In the genomic region with DNA sequence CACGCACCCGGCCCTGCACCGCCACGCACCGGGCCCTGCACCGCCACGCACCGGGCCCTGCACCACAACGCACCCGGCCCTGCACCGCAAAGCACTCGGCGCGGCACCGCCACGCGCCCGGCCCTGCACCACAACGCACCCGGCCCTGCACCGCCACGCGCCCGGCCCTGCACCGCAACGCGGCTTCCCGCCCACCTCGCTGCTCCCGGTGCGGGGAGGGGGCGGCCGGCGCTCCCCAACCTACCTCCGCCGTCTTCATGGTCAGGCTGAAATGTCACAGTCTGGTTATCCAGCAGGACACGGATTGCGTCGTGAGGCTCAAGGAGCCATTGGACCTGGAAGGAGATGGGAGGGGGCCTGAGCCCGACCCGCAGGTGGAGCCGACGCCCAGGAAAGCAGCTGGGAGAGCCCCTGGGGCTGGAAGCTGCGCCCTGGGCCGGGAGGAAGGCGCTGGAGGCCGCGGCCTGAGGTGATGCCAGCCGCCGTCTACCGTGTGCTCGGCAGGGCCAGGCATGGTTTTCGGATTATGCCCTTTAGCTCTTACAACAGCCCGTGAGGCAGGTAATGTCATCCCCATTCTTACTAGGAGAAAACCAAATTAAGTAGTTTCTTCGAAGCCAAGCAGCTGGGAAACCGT, we compare ENCODE assay signal across 22 cellular contexts. TPM values are rescaled to one million over a fixed set of nuclear protein-coding genes. Genes with fewer than 3 reads are reported as not detected.
DNase-seq lines count a peak whose midpoint lies in the region; ATAC-seq, FAIRE-seq and TF ChIP-seq lines count a peak whose summit lies in the region.
"Had no signal": no experiment of that assay in that cellular context is flagged by ENCODE, and none has a peak within 500 bp of the region (broad histone marks: within the 10 kb centered on the region; RNA-seq: fewer than 3 reads in every experiment).

No MANE protein-coding gene starts in this region.

- CTCF ChIA-PET in SK-N-SH (lab: Yijun Ruan, JAX): interaction anchor here (1.9 kb wide), 1 partner anchor 88 kb away, joined by 7 read pairs; no protein-coding TSS in a partner anchor
- CTCF ChIA-PET in HepG2 (lab: Yijun Ruan, JAX; ENCODE audit: low intra/inter-chr PET ratio, low total read pairs): no interaction called here

- DNase-seq in SK-N-SH (peak; percentile 32), MM.1S (peak; percentile 2), osteoblast (ENCODE audit: insufficient read length, low spot score, missing footprints) (peak; percentile 84), NCI-H774 (lab: John Stamatoyannopoulos, UW) (no peak), NCI-H1092 treated with DMSO at 0.1 percent for 48 hours (lab: John Stamatoyannopoulos, UW) (no peak), HepG2 (ENCODE audit: low spot score) (no peak)
- DNase-seq: AML-193, EL, GF-D8, NCI-H1105, NCI-H2029 treated with DMSO at 0.1 percent for 48 hours, NCI-H226, NCI-H524 treated with DMSO at 0.1 percent for 48 hours, OCI-M1 had no signal

- H3F3A ChIP-seq in SK-N-SH (replicated peaks; ENCODE audit: insufficient read depth) (no peaks in the 10 kb centered on the region), MM.1S (ENCODE audit: insufficient read depth, low read length) (no peaks in the 10 kb centered on the region)

- no peaks in the 10 kb centered on the region for H3K9me2 ChIP-seq in SK-N-SH
- no peaks in the 10 kb centered on the region for H3K9me2 ChIP-seq in MM.1S (replicated peaks; ENCODE audit: insufficient read depth, low read length)

- H3K4me2 ChIP-seq in SK-N-SH: no peak overlapping the region
- H3K4me2 ChIP-seq in BLaER1 treated with 17β-estradiol and CSF1 and Interleukin-3, amounts not matched to agents 10 nM and 100 nM: peak overlapping the region in 8 of 11 experiments; percentile 29 to 93 (median 89); a peak in 14 of 22 replicates
- no peak overlapping the region for H3K4me2 ChIP-seq in MM.1S (ENCODE audit: low read depth, low read length)
- no peak overlapping the region for H3K4me2 ChIP-seq in osteoblast (ENCODE audit: insufficient read depth, low read length)
- H3K4me2 ChIP-seq in HepG2 (ENCODE audit: low read depth, low read length): no peak overlapping the region

- TF ChIP-seq CTCF in SK-N-SH (IDR thresholded peaks at IDR 0.05): no peak
- no peak for TF ChIP-seq CTCF in MM.1S (IDR thresholded peaks at IDR 0.05; ENCODE audit: low read length)
- no peak for TF ChIP-seq CTCF in osteoblast (IDR thresholded peaks at IDR 0.05; ENCODE audit: extremely low read depth, low read depth, low read length)
- no peak for TF ChIP-seq CTCF in HepG2 (CRISPR knock-in tag; IDR thresholded peaks at IDR 0.05)

- no peaks in the 10 kb centered on the region for H3K9me3 ChIP-seq in SK-N-SH
- H3K9me3 ChIP-seq in BLaER1 treated with 17β-estradiol and CSF1 and Interleukin-3, amounts not matched to agents 10 nM and 100 nM (replicated peaks in 1 of 11): peaks cover 0 to 14% (median 3%) of the 10 kb centered on the region in 11 experiments; a peak in 9 of 22 replicates
- no peaks in the 10 kb centered on the region for H3K9me3 ChIP-seq in MM.1S (replicated peaks; ENCODE audit: insufficient read depth, low read length)
- no peaks in the 10 kb centered on the region for H3K9me3 ChIP-seq in osteoblast (ENCODE audit: low read depth, low read length)
- H3K9me3 ChIP-seq in HepG2 (ENCODE audit: low read length): no peaks in the 10 kb centered on the region

- TF ChIP-seq RAD21 in SK-N-SH (IDR thresholded peaks at IDR 0.05; ENCODE audit: low read length): no peak
- no peak for TF ChIP-seq RAD21 in HepG2 (CRISPR knock-in tag; IDR thresholded peaks at IDR 0.05)

- intact Hi-C loops in HepG2 (cut with micrococcal nuclease; ENCODE audit: unreplicated experiment): no loop called here

- no TSS peak for BruUV-seq in HepG2 (replicated peaks; lab: Mats Ljungman, UMichigan)

- H3K27me3 ChIP-seq in SK-N-SH (ENCODE audit: insufficient read depth): peaks cover 41% of the 10 kb centered on the region
- H3K27me3 ChIP-seq in BLaER1 treated with 17β-estradiol and CSF1 and Interleukin-3, amounts not matched to agents 10 nM and 100 nM: peaks cover 0 to 35% (median 15%) of the 10 kb centered on the region in 11 experiments; a peak in 14 of 22 replicates
- peaks cover 79% of the 10 kb centered on the region for H3K27me3 ChIP-seq in MM.1S (replicated peaks; ENCODE audit: insufficient read depth, low read length)
- peaks cover 21% of the 10 kb centered on the region for H3K27me3 ChIP-seq in osteoblast (ENCODE audit: insufficient read depth, low read length)
- H3K27me3 ChIP-seq in HepG2 (ENCODE audit: control insufficient read depth in 1 of 2, insufficient read depth in 2 of 2, low read length in 2 of 2): peaks cover 10 to 51% of the 10 kb centered on the region in 2 experiments; a peak in 4 of 5 replicates

- in situ Hi-C loops in HepG2 (cut with HindIII; ENCODE audit: extremely low pct_ligation_motif_present, low pct_unique_long_range_greater_than_20kb): no loop called here

- H3K27ac ChIP-seq in SK-N-SH (ENCODE audit: low read depth in 2 of 2, low read length in 1 of 2) (no peak overlapping the region), MM.1S (ENCODE audit: low read length) (no peak overlapping the region), osteoblast (ENCODE audit: low read depth, low read length) (no peak overlapping the region), HepG2 (ENCODE audit: extremely low read length, insufficient read depth, low read length) (no peak overlapping the region)
- H3K27ac ChIP-seq in BLaER1 treated with 17β-estradiol and CSF1 and Interleukin-3, amounts not matched to agents 10 nM and 100 nM: no peak overlapping the region
- H3K27ac ChIP-seq: 22Rv1 had no signal

- H3K9ac ChIP-seq in SK-N-SH (no peak overlapping the region), MM.1S (ENCODE audit: low read length) (no peak overlapping the region), HepG2 (ENCODE audit: insufficient read depth, low read depth, low read length) (no peak overlapping the region)
- H3K9ac ChIP-seq in BLaER1 treated with 17β-estradiol and CSF1 and Interleukin-3, amounts not matched to agents 10 nM and 100 nM: no peak overlapping the region

- no peaks in the 10 kb centered on the region for H3K36me3 ChIP-seq in SK-N-SH (replicated peaks in 1 of 2; ENCODE audit: control insufficient read depth in 1 of 2, insufficient read depth in 2 of 2, low read length in 1 of 2)
- no peaks in the 10 kb centered on the region for H3K36me3 ChIP-seq in BLaER1 treated with 17β-estradiol and CSF1 and Interleukin-3, amounts not matched to agents 10 nM and 100 nM
- no peaks in the 10 kb centered on the region for H3K36me3 ChIP-seq in MM.1S (replicated peaks; ENCODE audit: insufficient read depth, low read length)
- no peaks in the 10 kb centered on the region for H3K36me3 ChIP-seq in osteoblast (ENCODE audit: insufficient read depth, low read length)
- no peaks in the 10 kb centered on the region for H3K36me3 ChIP-seq in HepG2 (replicated peaks in 1 of 2; ENCODE audit: control insufficient read depth in 1 of 2, insufficient read depth in 2 of 2, low read length in 2 of 2)

- H3K4me1 ChIP-seq in SK-N-SH (ENCODE audit: control insufficient read depth in 1 of 2, insufficient read depth in 2 of 2, low read depth in 1 of 2, low read length in 1 of 2) (peaks cover 0 to 4% of the 10 kb centered on the region in 2 experiments; a peak in 1 of 4 replicates), MM.1S (ENCODE audit: low read length) (no peaks in the 10 kb centered on the region), osteoblast (ENCODE audit: insufficient read depth, low read length) (no peaks in the 10 kb centered on the region), HepG2 (ENCODE audit: insufficient read depth, low read length) (no peaks in the 10 kb centered on the region)
- peaks cover 10 to 49% (median 39%) of the 10 kb centered on the region in 10 experiments; a peak in 19 of 20 replicates for H3K4me1 ChIP-seq in BLaER1 treated with 17β-estradiol and CSF1 and Interleukin-3, amounts not matched to agents 10 nM and 100 nM

- ATAC-seq in SK-N-SH treated with all-trans-retinoic acid at 6 μM for 48 hours (no peak), HepG2 (no peak)

- POLR2A ChIA-PET in SK-N-SH (lab: Yijun Ruan, JAX): no interaction called here
- POLR2A ChIA-PET in HepG2 (lab: Yijun Ruan, JAX): no interaction called here

- no peak for TF ChIP-seq EP300 in SK-N-SH (IDR thresholded peaks at IDR 0.05; ENCODE audit: borderline replicate concordance in 1 of 2, low read depth in 1 of 2, low read length in 1 of 2)
- TF ChIP-seq EP300 in HepG2 (IDR thresholded peaks at IDR 0.05; ENCODE audit: low read depth in 2 of 2, low read length in 2 of 2): no peak
- no peak for TF ChIP-seq EP300 in HepG2 (CRISPR knock-in tag; IDR thresholded peaks at IDR 0.05; ENCODE audit: borderline replicate concordance)

- H2AFZ ChIP-seq in SK-N-SH (ENCODE audit: low read depth): no peak overlapping the region
- H2AFZ ChIP-seq in MM.1S (ENCODE audit: low read length): no peak overlapping the region
- no peak overlapping the region for H2AFZ ChIP-seq in osteoblast (ENCODE audit: low read length)
- H2AFZ ChIP-seq in HepG2 (ENCODE audit: low read length): no peak overlapping the region

- H3K4me3 ChIP-seq in SK-N-SH (ENCODE audit: low read depth in 2 of 2, low read length in 1 of 2) (no peak overlapping the region), MM.1S (ENCODE audit: low read length) (no peak overlapping the region), osteoblast (ENCODE audit: insufficient read depth, low read length) (no peak overlapping the region), HepG2 (replicated peaks in 1 of 3; ENCODE audit: insufficient read depth in 1 of 3, low read depth in 2 of 3, low read length in 3 of 3) (no peak overlapping the region)
- no peak overlapping the region for H3K4me3 ChIP-seq in BLaER1 treated with 17β-estradiol and CSF1 and Interleukin-3, amounts not matched to agents 10 nM and 100 nM

- no peak for FAIRE-seq in HepG2 (lab: Jason Lieb, UNC)
- FAIRE-seq: H1 had no signal

- no peaks in the 10 kb centered on the region for H4K20me1 ChIP-seq in SK-N-SH (ENCODE audit: insufficient read depth)
- peaks cover 0 to 17% (median 0%) of the 10 kb centered on the region in 11 experiments; a peak in 3 of 22 replicates for H4K20me1 ChIP-seq in BLaER1 treated with 17β-estradiol and CSF1 and Interleukin-3, amounts not matched to agents 10 nM and 100 nM
- no peaks in the 10 kb centered on the region for H4K20me1 ChIP-seq in MM.1S (ENCODE audit: insufficient read depth, low read length)
- no peaks in the 10 kb centered on the region for H4K20me1 ChIP-seq in osteoblast (ENCODE audit: insufficient read depth, low read length)
- H4K20me1 ChIP-seq in HepG2 (ENCODE audit: insufficient read depth, low read length): no peaks in the 10 kb centered on the region

- H3K79me2 ChIP-seq in SK-N-SH (ENCODE audit: insufficient read depth) (no peaks in the 10 kb centered on the region), MM.1S (ENCODE audit: low read length) (no peaks in the 10 kb centered on the region), osteoblast (ENCODE audit: insufficient read depth, low read length) (no peaks in the 10 kb centered on the region), HepG2 (ENCODE audit: insufficient read depth, low read length) (no peaks in the 10 kb centered on the region)

- WGBS in SK-N-SH (ENCODE audit: low lambda C conversion rate): 53% methylated on average over 14 of the region's 56 CpGs
- WGBS in HepG2 (ENCODE audit: low lambda C conversion rate): 71% methylated on average over 48 of the region's 56 CpGs

- no peak for TF ChIP-seq POLR2A in HepG2 (IDR thresholded peaks at IDR 0.05; ENCODE audit: insufficient read depth in 1 of 2, low read depth in 2 of 2, low read length in 2 of 2)

RNA-seq across cellular contexts. Expression of gene MUC20, which starts 42.0 kb away (rescaled TPM):
- polyA plus RNA-seq in SK-N-SH (2012; rRNA removed): 0.31 and 0.36 TPM in 2 replicates
- polyA plus RNA-seq in SK-N-SH (2012; cell fraction: cytosol; rRNA removed): 0.09 and 0.20 TPM in 2 replicates
- polyA plus RNA-seq in SK-N-SH (2012; cell fraction: nucleus; rRNA removed): 2.6 and 3.3 TPM in 2 replicates
- total RNA-seq in osteoblast: 0.36 and 1.2 TPM in 2 replicates
- 0.24 TPM in 1 of 2 replicates, not detected in the other for total RNA-seq in HepG2 (2016; rRNA removed; fragmentation: Illumina TruSeq; extraction: Trizol)
- total RNA-seq in HepG2 (2016; cell fraction: cytosol; rRNA removed; fragmentation: Illumina TruSeq; extraction: Trizol; ENCODE audit: low read depth): not detected in 2 replicates
- 0.09 TPM in 1 of 2 replicates, not detected in the other for total RNA-seq in HepG2 (2016; cell fraction: insoluble cytoplasmic fraction; rRNA removed; fragmentation: Illumina TruSeq; extraction: Trizol)
- not detected in 2 replicates for total RNA-seq in HepG2 (2016; cell fraction: membrane; rRNA removed; fragmentation: Illumina TruSeq; extraction: Trizol)
- 0.34 TPM in 1 of 2 replicates, not detected in the other for total RNA-seq in HepG2 (2016; cell fraction: nucleus; rRNA removed; fragmentation: Illumina TruSeq; extraction: Trizol)
- 0.83 and 1.2 TPM in 2 replicates for polyA plus RNA-seq in HepG2 (2011; rRNA removed)
- polyA plus RNA-seq in HepG2 (2011; cell fraction: cytosol; rRNA removed): 0.35 and 0.39 TPM in 2 replicates
- 4.6 and 6.0 TPM in 2 replicates for polyA plus RNA-seq in HepG2 (2011; cell fraction: nucleus; rRNA removed)
- polyA plus RNA-seq in HepG2 (2012): 1.5 and 1.9 TPM in 2 replicates
- polyA plus RNA-seq in HepG2 (2016; cell fraction: cytosol; fragmentation: Illumina TruSeq; extraction: Trizol; ENCODE audit: low read depth): 0.11 TPM in 1 of 2 replicates, not detected in the other
- 0.23 TPM in 1 of 2 replicates, not detected in the other for polyA plus RNA-seq in HepG2 (2016; cell fraction: insoluble cytoplasmic fraction; fragmentation: Illumina TruSeq; extraction: Trizol; ENCODE audit: low read depth)
- polyA plus RNA-seq in HepG2 (2016; cell fraction: membrane; fragmentation: Illumina TruSeq; extraction: Trizol; ENCODE audit: low read depth): 0.16 and 0.24 TPM in 2 replicates
- 0.79 and 1.7 TPM in 2 replicates for polyA plus RNA-seq in HepG2 (2016; cell fraction: nucleus; fragmentation: Illumina TruSeq; extraction: Trizol; ENCODE audit: insufficient read depth, low read depth)
- 0.23 and 0.48 TPM in 2 replicates for polyA minus RNA-seq in HepG2 (2011; rRNA and poly(A)+ RNA removed; ENCODE audit: low replicate concordance)
- polyA minus RNA-seq in HepG2 (2011; cell fraction: cytosol; rRNA and poly(A)+ RNA removed): not detected in 2 replicates
- polyA minus RNA-seq in HepG2 (2011; cell fraction: nucleus; rRNA and poly(A)+ RNA removed): 1.2 TPM in 1 of 2 replicates, not detected in the other
- total RNA-seq: SK-MEL-5 had no signal
- polyA plus RNA-seq: CD14-positive monocyte had no signal

RNA-seq across cellular contexts. Expression of gene MUC4, which starts 49.0 kb away (rescaled TPM):
- polyA plus RNA-seq in SK-N-SH (2012; rRNA removed) (0.06 and 0.07 TPM in 2 replicates), HepG2 (2011; rRNA removed) (0.03 TPM in 1 of 2 replicates, not detected in the other)
- polyA plus RNA-seq in SK-N-SH (2012; cell fraction: cytosol; rRNA removed): 0.05 TPM in 2 replicates
- 0.04 TPM in 1 of 2 replicates, not detected in the other for polyA plus RNA-seq in SK-N-SH (2012; cell fraction: nucleus; rRNA removed)
- total RNA-seq in osteoblast (not detected in 2 replicates), HepG2 (2016; rRNA removed; fragmentation: Illumina TruSeq; extraction: Trizol) (not detected in 2 replicates)
- not detected in 2 replicates for total RNA-seq in HepG2 (2016; cell fraction: cytosol; rRNA removed; fragmentation: Illumina TruSeq; extraction: Trizol; ENCODE audit: low read depth)
- not detected in 2 replicates for total RNA-seq in HepG2 (2016; cell fraction: insoluble cytoplasmic fraction; rRNA removed; fragmentation: Illumina TruSeq; extraction: Trizol)
- total RNA-seq in HepG2 (2016; cell fraction: membrane; rRNA removed; fragmentation: Illumina TruSeq; extraction: Trizol): not detected in 2 replicates
- not detected in 2 replicates for total RNA-seq in HepG2 (2016; cell fraction: nucleus; rRNA removed; fragmentation: Illumina TruSeq; extraction: Trizol)
- 0.01 TPM in 1 of 2 replicates, not detected in the other for polyA plus RNA-seq in HepG2 (2011; cell fraction: cytosol; rRNA removed)
- 0.10 and 0.42 TPM in 2 replicates for polyA plus RNA-seq in HepG2 (2011; cell fraction: nucleus; rRNA removed)
- polyA plus RNA-seq in HepG2 (2012): not detected in 2 replicates
- not detected in 2 replicates for polyA plus RNA-seq in HepG2 (2016; cell fraction: cytosol; fragmentation: Illumina TruSeq; extraction: Trizol; ENCODE audit: low read depth)
- polyA plus RNA-seq in HepG2 (2016; cell fraction: insoluble cytoplasmic fraction; fragmentation: Illumina TruSeq; extraction: Trizol; ENCODE audit: low read depth): not detected in 2 replicates
- polyA plus RNA-seq in HepG2 (2016; cell fraction: membrane; fragmentation: Illumina TruSeq; extraction: Trizol; ENCODE audit: low read depth): not detected in 2 replicates
- not detected in 2 replicates for polyA plus RNA-seq in HepG2 (2016; cell fraction: nucleus; fragmentation: Illumina TruSeq; extraction: Trizol; ENCODE audit: insufficient read depth, low read depth)
- 0.40 TPM in 1 of 2 replicates, not detected in the other for polyA minus RNA-seq in HepG2 (2011; rRNA and poly(A)+ RNA removed; ENCODE audit: low replicate concordance)
- polyA minus RNA-seq in HepG2 (2011; cell fraction: cytosol; rRNA and poly(A)+ RNA removed): not detected in 2 replicates
- polyA minus RNA-seq in HepG2 (2011; cell fraction: nucleus; rRNA and poly(A)+ RNA removed): under 0.01 TPM in 1 of 2 replicates, not detected in the other
- total RNA-seq: Right ventricle myocardium superior, SK-MEL-5 had no signal
- polyA plus RNA-seq: AG04450, CD14-positive monocyte had no signal

Comparison
In these comparisons a context has a peak if more than half of its experiments do, and no peak if none do; other contexts are left out.
1. DNase-seq: peak in SK-N-SH (single experiment), MM.1S (single experiment) and osteoblast (single experiment); none in NCI-H774 (single experiment), NCI-H1092 treated with DMSO at 0.1 percent for 48 hours (single experiment) and HepG2 (single experiment).
2. H3K4me2 ChIP-seq: peak in BLaER1 treated with 17β-estradiol and CSF1 and Interleukin-3, amounts not matched to agents 10 nM and 100 nM (8 of 11); none in SK-N-SH (single experiment), MM.1S (single experiment), osteoblast (single experiment) and HepG2 (single experiment).